Comparison of ENCODE assay signal across 8 cellular contexts in the genomic region with DNA sequence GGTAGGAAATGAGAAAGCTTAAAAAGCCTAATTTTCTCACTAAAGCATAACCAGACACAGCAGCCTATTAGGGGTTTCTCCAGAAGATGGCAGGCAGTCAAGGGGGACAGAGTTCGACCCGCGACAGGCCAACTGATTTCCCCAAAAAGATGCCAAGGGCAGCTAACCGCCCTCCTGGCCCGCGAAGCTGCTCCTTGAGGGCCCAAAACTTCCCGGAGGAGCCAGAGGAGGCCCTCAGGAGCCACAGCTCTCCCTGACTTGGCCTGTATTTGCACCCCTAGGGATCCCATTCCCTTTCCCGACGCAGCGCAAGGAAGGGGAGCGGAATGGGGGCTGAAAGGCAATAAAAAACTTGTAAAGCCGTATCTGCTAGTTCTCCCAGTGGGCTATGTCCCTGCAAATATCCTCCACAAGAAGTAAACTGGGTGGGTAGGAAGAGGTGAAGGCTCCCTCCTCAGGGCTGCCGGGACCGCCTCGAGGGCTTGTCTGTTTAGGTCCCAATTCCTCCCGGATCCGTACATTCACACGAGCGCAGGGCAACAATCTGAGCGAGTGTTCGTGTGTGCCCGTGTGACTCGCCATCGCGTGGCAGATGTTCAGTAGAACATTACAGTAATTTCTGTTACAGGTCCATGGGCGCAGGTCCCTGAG. TPM values are rescaled to one million over a fixed set of nuclear protein-coding genes. Genes with fewer than 3 reads are reported as not detected.
DNase-seq lines count a peak whose midpoint lies in the region; ATAC-seq and TF ChIP-seq lines count a peak whose summit lies in the region.

No MANE protein-coding gene starts in this region.

- DNase-seq in AG08396 (ENCODE audit: low spot score) (peak; percentile 24), LNCaP clone FGC (ENCODE audit: low read depth) (no peak), choroid plexus epithelial cell (ENCODE audit: low read depth) (no peak), mesenteric fat pad (ENCODE audit: low spot score) (peak; percentile 85), aorta (no peak), H4 (ENCODE audit: low spot score) (no peak)

- peak overlapping the region in 1 of 2 donors; percentile 79 for H3K27ac ChIP-seq in aorta (ENCODE audit: low read depth in 1 of 2, low read length in 2 of 2)

- WGBS in aorta, 2 donors = 4% methylated on average over 24 to 26 of the region's 26 CpGs

- ATAC-seq in GM19395 (IDR thresholded peaks at IDR 0.05; ENCODE audit: unreplicated experiment) (peak; percentile 3), aorta (ENCODE audit: low FRiP score) (no peak), GM18867 (IDR thresholded peaks at IDR 0.05; ENCODE audit: unreplicated experiment) (no peak)

- no peaks in the 10 kb centered on the region for H3K4me1 ChIP-seq in aorta (ENCODE audit: control insufficient read depth in 1 of 2, insufficient read depth in 2 of 2, low read length in 2 of 2)

- H3K36me3 ChIP-seq in aorta (ENCODE audit: control insufficient read depth in 1 of 2, insufficient read depth in 2 of 2, low read length in 1 of 2) = no peaks in the 10 kb centered on the region

- TF ChIP-seq CTCF in LNCaP clone FGC (IDR thresholded peaks at IDR 0.05; ENCODE audit: control insufficient read depth, extremely low read depth, insufficient read depth) (no peak), choroid plexus epithelial cell (conservative IDR thresholded peaks at IDR 0.05; ENCODE audit: low read depth, low read length) (peak; percentile 22)

- intact Hi-C loops in aorta (cut with DNase I) = loop anchor here (1.0 to 5.0 kb wide), 3 partner anchors 61 to 70 kb away; no protein-coding TSS in a partner anchor

- no peaks in the 10 kb centered on the region for H3K9me3 ChIP-seq in aorta (ENCODE audit: control insufficient read depth, low read length)

- H3K4me3 ChIP-seq in LNCaP clone FGC (ENCODE audit: low read depth, low read length) (peak overlapping the region; percentile 74), choroid plexus epithelial cell (ENCODE audit: low read depth, low read length) (peak overlapping the region; percentile 99), aorta (ENCODE audit: low read length in 2 of 2) (peak overlapping the region; percentile 39 to 56)

- no peaks in the 10 kb centered on the region for H3K27me3 ChIP-seq in aorta (ENCODE audit: control insufficient read depth in 1 of 2, insufficient read depth in 2 of 2, low read length in 1 of 2)

RNA-seq across cellular contexts. Expression of a gene that starts 0.8 kb away (rescaled TPM):
- total RNA-seq in mesenteric fat pad = 112 TPM
- total RNA-seq in aorta = 100 to 1,000 TPM in 1 of 2 donors, 10 to 100 TPM in 1; 80.1 to 141 TPM
- polyA plus RNA-seq in aorta = 100 to 1,000 TPM in 1 of 2 donors, 10 to 100 TPM in 1; 60.5 to 199 TPM
- 43.0 and 69.3 TPM in 2 replicates for total RNA-seq in H4 (2014; rRNA removed; shearing (Covaris generic))

Comparison
In these comparisons a context has a peak if more than half of its experiments do, and no peak if none do; other contexts are left out.
1. DNase-seq: peak in AG08396 (single experiment) and mesenteric fat pad (single experiment); none in LNCaP clone FGC (single experiment), choroid plexus epithelial cell (single experiment), aorta (0 of 2) and H4 (single experiment).
2. H3K4me3 ChIP-seq: peak in every context shown above with its lines; median percentile 99 in choroid plexus epithelial cell; 74 in LNCaP clone FGC; 48 in aorta.